Comparison of ENCODE assay signal across 28 cellular contexts in genomic region chr1:152005360-152005912, GRCh38.
"Had no signal": no experiment of that assay in that cellular context is flagged by ENCODE, and none has a peak within 500 bp of the region (broad histone marks: within the 10 kb centered on the region; RNA-seq: fewer than 3 reads in every experiment).

No MANE protein-coding gene starts in this region.

- H3K4me1 ChIP-seq: body of pancreas, colonic mucosa had no signal

- H3K27me3 ChIP-seq: body of pancreas, colonic mucosa had no signal

- H3K9me3 ChIP-seq: body of pancreas, colonic mucosa had no signal

- H3K27ac ChIP-seq: body of pancreas, colonic mucosa, WERI-Rb-1 had no signal

- FAIRE-seq: frontal cortex had no signal

- DNase-seq: activated B cell treated with CpG ODN at 0.5 μM for 24 hours; activated CD4-positive, alpha-beta T cell treated with anti-CD3 and anti-CD28 coated beads for 48 hours; activated CD4-positive, alpha-beta T cell treated with anti-CD3 and anti-CD28 coated beads, Interleukin-2, amount 50 U/mL, for 1 hour; activated CD4-positive, alpha-beta T cell treated with anti-CD3 and anti-CD28 coated beads, Interleukin-2, amount 50 U/mL, for 48 hours; activated CD8-positive, alpha-beta memory T cell treated with anti-CD3 and anti-CD28 coated beads for 24 hours; activated CD8-positive, alpha-beta T cell treated with anti-CD3 and anti-CD28 coated beads for 36 hours; activated effector memory CD4-positive, alpha-beta T cell treated with Interleukin-2 at 50 U/mL for 16 hours; activated gamma-delta T cell treated with Interleukin-2 at 50 U/mL for 16 hours; activated naive CD4-positive, alpha-beta T cell treated with anti-CD3 and anti-CD28 coated beads, Interleukin-2, amount 50 U/mL, for 16 hours; activated naive CD4-positive, alpha-beta T cell treated with Interleukin-2 at 50 U/mL for 16 hours; activated T-cell treated with anti-CD3 and anti-CD28 coated beads, Interleukin-2, amount 50 U/mL, for 4 hours; amniotic stem cell; anterior cingulate cortex; body of pancreas; central memory CD4-positive, alpha-beta T cell; cerebellar nuclear complex; colonic mucosa; effector memory CD4-positive, alpha-beta T cell; endodermal cell; foreskin fibroblast; T-helper 1 cell; T-helper 17 cell; T1000; WERI-Rb-1 had no signal

- H3K36me3 ChIP-seq: colonic mucosa, WERI-Rb-1 had no signal

- ATAC-seq: activated CD4-positive, CD25-positive, alpha-beta regulatory T cell treated with anti-CD3 and anti-CD28 coated beads, Interleukin-2, amount 50 U/mL, for 24 hours; activated CD8-positive, alpha-beta T cell treated with anti-CD3 and anti-CD28 coated beads for 36 hours; activated T-cell treated with anti-CD3 and anti-CD28 coated beads, Interleukin-2, amount 50 U/mL, for 4 hours; activated T-helper 17 cell treated with anti-CD3 and anti-CD28 coated beads, Interleukin-2, amount 50 U/mL, for 72 hours; body of pancreas; esophagus mucosa; T-helper 17 cell had no signal

- H3K4me3 ChIP-seq: body of pancreas, colonic mucosa had no signal
